1 cellular context compared by ENCODE assay signal in the genomic region with DNA sequence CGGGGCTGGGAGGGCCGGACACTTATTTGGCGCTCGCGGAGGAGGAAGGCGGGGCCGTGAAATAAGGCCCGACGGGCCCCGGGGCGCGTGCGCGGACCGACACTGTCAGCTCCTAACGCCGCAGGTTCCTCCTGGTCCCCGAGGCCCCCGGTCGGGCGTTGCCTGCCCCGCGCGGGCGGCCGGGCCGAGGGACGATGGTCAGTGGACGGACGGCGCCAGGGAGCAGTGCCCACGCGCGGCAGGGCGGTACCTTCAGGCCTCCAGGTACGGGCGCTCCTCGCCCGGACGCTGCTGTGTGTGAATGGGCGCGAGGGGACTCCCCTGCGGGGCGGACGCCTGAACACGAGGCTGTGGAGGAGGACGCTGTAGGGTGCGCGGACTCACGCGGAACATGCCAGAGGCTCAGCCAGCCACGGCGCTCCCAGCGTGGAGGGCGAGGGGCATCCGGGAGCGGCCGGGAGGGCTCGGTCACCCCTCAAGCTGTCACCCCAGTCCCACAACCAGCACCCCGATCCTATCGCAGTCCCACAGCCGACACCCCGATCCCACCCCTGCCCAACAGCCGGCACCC.
TF ChIP-seq lines count a peak whose summit lies in the region.

No MANE protein-coding gene starts in this region.

TF ChIP-seq in HepG2, 621 proteins besides CTCF, POLR2A, EP300 and RAD21 (continued from another document and continues in another):
- TF ChIP-seq, protein P1, sequence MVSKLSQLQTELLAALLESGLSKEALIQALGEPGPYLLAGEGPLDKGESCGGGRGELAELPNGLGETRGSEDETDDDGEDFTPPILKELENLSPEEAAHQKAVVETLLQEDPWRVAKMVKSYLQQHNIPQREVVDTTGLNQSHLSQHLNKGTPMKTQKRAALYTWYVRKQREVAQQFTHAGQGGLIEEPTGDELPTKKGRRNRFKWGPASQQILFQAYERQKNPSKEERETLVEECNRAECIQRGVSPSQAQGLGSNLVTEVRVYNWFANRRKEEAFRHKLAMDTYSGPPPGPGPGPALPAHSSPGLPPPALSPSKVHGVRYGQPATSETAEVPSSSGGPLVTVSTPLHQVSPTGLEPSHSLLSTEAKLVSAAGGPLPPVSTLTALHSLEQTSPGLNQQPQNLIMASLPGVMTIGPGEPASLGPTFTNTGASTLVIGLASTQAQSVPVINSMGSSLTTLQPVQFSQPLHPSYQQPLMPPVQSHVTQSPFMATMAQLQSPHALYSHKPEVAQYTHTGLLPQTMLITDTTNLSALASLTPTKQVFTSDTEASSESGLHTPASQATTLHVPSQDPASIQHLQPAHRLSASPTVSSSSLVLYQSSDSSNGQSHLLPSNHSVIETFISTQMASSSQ (IDR thresholded peaks at IDR 0.05; ENCODE audit: low read depth) = no peak
- TF ChIP-seq, protein P1 (CRISPR knock-in tag; IDR thresholded peaks at IDR 0.05; ENCODE audit: borderline replicate concordance) = peak; percentile 86
- TF ChIP-seq ZNF557 (CRISPR knock-in tag; IDR thresholded peaks at IDR 0.05) (peak; percentile 97), ZNF616 (CRISPR knock-in tag; IDR thresholded peaks at IDR 0.05; ENCODE audit: low read depth) (peak; percentile 85), EZH2 (conservative IDR thresholded peaks at IDR 0.05; ENCODE audit: low read depth, low read length) (no peak), ZNF720 (CRISPR knock-in tag; IDR thresholded peaks at IDR 0.05) (no peak), SALL2 (CRISPR knock-in tag; IDR thresholded peaks at IDR 0.05) (peak; percentile 97; the same call in 1 of the 2 replicates), RARA (CRISPR knock-in tag; IDR thresholded peaks at IDR 0.05) (peak; percentile 60), SP140L (CRISPR knock-in tag; IDR thresholded peaks at IDR 0.05; ENCODE audit: borderline replicate concordance) (peak; percentile 65; the same call in 1 of the 2 replicates), MYNN (CRISPR knock-in tag; IDR thresholded peaks at IDR 0.05; ENCODE audit: low read depth) (peak; percentile 96), ZNF383 (CRISPR knock-in tag; IDR thresholded peaks at IDR 0.05; ENCODE audit: borderline replicate concordance) (0 out of 2 replicates have a peak, but pooled peaks have one; percentile 31), ZNF678 (CRISPR knock-in tag; IDR thresholded peaks at IDR 0.05) (peak; percentile 81; the same call in 1 of the 2 replicates), DBP (CRISPR knock-in tag; IDR thresholded peaks at IDR 0.05; ENCODE audit: not compliant biosample characterization) (no peak), ZNF788 (CRISPR knock-in tag; IDR thresholded peaks at IDR 0.05; ENCODE audit: borderline replicate concordance) (peak; percentile 87; the same call in 1 of the 2 replicates), NFAT5 (CRISPR knock-in tag; IDR thresholded peaks at IDR 0.05) (peak; percentile 97), SIN3A (IDR thresholded peaks at IDR 0.05; ENCODE audit: borderline replicate concordance, low read depth, low read length) (peak; percentile 62; the same call in 1 of the 2 replicates), NKX3-1 (CRISPR knock-in tag; IDR thresholded peaks at IDR 0.05) (peak; percentile 93; the same call in 1 of the 2 replicates), SKIL (CRISPR knock-in tag; IDR thresholded peaks at IDR 0.05; ENCODE audit: borderline replicate concordance) (peak; percentile 58; the same call in 1 of the 2 replicates), NRL (CRISPR knock-in tag; IDR thresholded peaks at IDR 0.05; ENCODE audit: borderline replicate concordance) (peak; percentile 96), ATF3 (CRISPR knock-in tag; IDR thresholded peaks at IDR 0.05) (peak; percentile 71), GTF2F1 (IDR thresholded peaks at IDR 0.05; ENCODE audit: low read length) (no peak), FOXC1 (CRISPR knock-in tag; IDR thresholded peaks at IDR 0.05; ENCODE audit: borderline replicate concordance) (peak; percentile 98), TAF1 (CRISPR knock-in tag; IDR thresholded peaks at IDR 0.05) (peak; percentile 97), DDIT3 (CRISPR knock-in tag; IDR thresholded peaks at IDR 0.05) (no peak; the same call in 1 of the 2 replicates), AGO2 (optimal IDR thresholded peaks at IDR 0.05; ENCODE audit: low read depth, low read length) (peak; percentile 96), SMAD9 (CRISPR knock-in tag; IDR thresholded peaks at IDR 0.05) (peak; percentile 93; the same call in 1 of the 2 replicates), ZNF253 (CRISPR knock-in tag; IDR thresholded peaks at IDR 0.05; ENCODE audit: borderline replicate concordance) (peak; percentile 79; the same call in 1 of the 2 replicates), ARHGAP35 (CRISPR knock-in tag; IDR thresholded peaks at IDR 0.05; ENCODE audit: borderline replicate concordance) (peak; percentile 98), ZNF562 (CRISPR knock-in tag; IDR thresholded peaks at IDR 0.05; ENCODE audit: borderline replicate concordance) (no peak), ETS1 (CRISPR knock-in tag; IDR thresholded peaks at IDR 0.05) (peak; percentile 90), PHF21A (CRISPR knock-in tag; IDR thresholded peaks at IDR 0.05) (no peak), ZNF605 (CRISPR knock-in tag; IDR thresholded peaks at IDR 0.05) (peak; percentile 62; the same call in 1 of the 2 replicates), FOXA1 (IDR thresholded peaks at IDR 0.05) (no peak), FOXA1 (CRISPR knock-in tag; IDR thresholded peaks at IDR 0.05) (peak; percentile 23; the same call in 1 of the 2 replicates), ZNF563 (CRISPR knock-in tag; IDR thresholded peaks at IDR 0.05) (peak; percentile 97), PAX8 (CRISPR knock-in tag; IDR thresholded peaks at IDR 0.05; ENCODE audit: borderline replicate concordance) (peak; percentile 68; the same call in 1 of the 2 replicates), ZNF24 (IDR thresholded peaks at IDR 0.05) (no peak), NFRKB (IDR thresholded peaks at IDR 0.05) (no peak), ERF (CRISPR knock-in tag; IDR thresholded peaks at IDR 0.05) (peak; percentile 95), ZBTB42 (CRISPR knock-in tag; IDR thresholded peaks at IDR 0.05) (no peak), HINFP (CRISPR knock-in tag; IDR thresholded peaks at IDR 0.05; ENCODE audit: low read depth) (peak; percentile 91), ZSCAN22 (CRISPR knock-in tag; IDR thresholded peaks at IDR 0.05) (0 out of 2 replicates have a peak, but pooled peaks have one; percentile 52)
- TF ChIP-seq, protein P2, sequence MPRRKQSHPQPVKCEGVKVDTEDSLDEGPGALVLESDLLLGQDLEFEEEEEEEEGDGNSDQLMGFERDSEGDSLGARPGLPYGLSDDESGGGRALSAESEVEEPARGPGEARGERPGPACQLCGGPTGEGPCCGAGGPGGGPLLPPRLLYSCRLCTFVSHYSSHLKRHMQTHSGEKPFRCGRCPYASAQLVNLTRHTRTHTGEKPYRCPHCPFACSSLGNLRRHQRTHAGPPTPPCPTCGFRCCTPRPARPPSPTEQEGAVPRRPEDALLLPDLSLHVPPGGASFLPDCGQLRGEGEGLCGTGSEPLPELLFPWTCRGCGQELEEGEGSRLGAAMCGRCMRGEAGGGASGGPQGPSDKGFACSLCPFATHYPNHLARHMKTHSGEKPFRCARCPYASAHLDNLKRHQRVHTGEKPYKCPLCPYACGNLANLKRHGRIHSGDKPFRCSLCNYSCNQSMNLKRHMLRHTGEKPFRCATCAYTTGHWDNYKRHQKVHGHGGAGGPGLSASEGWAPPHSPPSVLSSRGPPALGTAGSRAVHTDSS (CRISPR knock-in tag; conservative IDR thresholded peaks at IDR 0.05) = 0 out of 2 replicates have a peak, but pooled peaks have one; percentile 63
- TF ChIP-seq, protein P3, sequence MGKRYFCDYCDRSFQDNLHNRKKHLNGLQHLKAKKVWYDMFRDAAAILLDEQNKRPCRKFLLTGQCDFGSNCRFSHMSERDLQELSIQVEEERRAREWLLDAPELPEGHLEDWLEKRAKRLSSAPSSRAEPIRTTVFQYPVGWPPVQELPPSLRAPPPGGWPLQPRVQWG (CRISPR knock-in tag; IDR thresholded peaks at IDR 0.05; ENCODE audit: borderline replicate concordance, low read depth) = no peak
